In the genomic region with DNA sequence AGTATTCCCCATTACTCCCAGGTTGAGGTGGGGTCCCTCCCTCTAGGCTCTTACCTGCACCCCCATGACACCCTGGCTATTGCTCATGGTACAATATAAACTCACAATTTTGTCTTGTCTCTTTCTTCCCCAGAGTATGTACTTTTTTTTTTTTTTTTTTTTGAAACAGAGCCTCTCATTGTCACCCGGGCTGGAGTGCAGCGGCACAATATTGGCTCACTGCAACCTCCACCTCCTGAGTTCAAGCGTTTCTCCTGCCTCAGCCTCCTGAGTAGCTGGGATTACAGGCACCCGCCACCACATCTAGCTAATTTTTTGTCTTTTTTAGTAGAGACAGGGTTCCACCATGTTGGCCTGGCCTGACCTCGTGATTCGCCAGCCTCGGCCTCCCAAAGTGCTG, we compare ENCODE assay signal across 23 cellular contexts. TPM values are rescaled to one million over a fixed set of nuclear protein-coding genes. Genes with fewer than 3 reads are reported as not detected.
DNase-seq lines count a peak whose midpoint lies in the region; ATAC-seq and TF ChIP-seq lines count a peak whose summit lies in the region.
"Had no signal": no experiment of that assay in that cellular context is flagged by ENCODE, and none has a peak within 500 bp of the region (broad histone marks: within the 10 kb centered on the region; RNA-seq: fewer than 3 reads in every experiment).

No MANE protein-coding gene starts in this region.

- intact Hi-C loops in left lung (cut with DNase I), result loop anchor here in 1 of 2 donors (10.0 kb wide), 1 partner anchor 140 kb away; no protein-coding TSS in a partner anchor

- no peak overlapping the region for H3K4me3 Mint-ChIP-seq in activated T-cell treated with anti-CD3 and anti-CD28 coated beads, Interleukin-2, amount 50 U/mL, for 24 hours
- H3K4me3 Mint-ChIP-seq in activated T-cell treated with anti-CD3 and anti-CD28 coated beads, Interleukin-2, amount 50 U/mL, for 4 hours, result no peak overlapping the region
- H3K4me3 Mint-ChIP-seq in T-helper 17 cell, result peak overlapping the region; percentile 77
- H3K4me3 Mint-ChIP-seq in glutamatergic neuron (ENCODE audit: unreplicated experiment), result peak overlapping the region; percentile 2
- H3K4me3 Mint-ChIP-seq in stimulated activated naive B cell treated with anti-CD40 and anti-IgM and Interleukin-4, amounts not matched to agents 10 μg/mL and 1 μg/mL and 100 μg/mL, for 72 hours, result no peak overlapping the region

- H3K27ac Mint-ChIP-seq in activated T-cell treated with anti-CD3 and anti-CD28 coated beads, Interleukin-2, amount 50 U/mL, for 24 hours, result peak overlapping the region; percentile 31
- H3K27ac Mint-ChIP-seq in T-helper 17 cell, result peak overlapping the region; percentile 88
- H3K27ac Mint-ChIP-seq in glutamatergic neuron (ENCODE audit: unreplicated experiment), result peak overlapping the region; percentile 4
- peak overlapping the region; percentile 2 for H3K27ac Mint-ChIP-seq in stimulated activated naive B cell treated with anti-CD40 and anti-IgM and Interleukin-4, amounts not matched to agents 10 μg/mL and 1 μg/mL and 100 μg/mL, for 72 hours
- H3K27ac Mint-ChIP-seq: activated naive CD4-positive, alpha-beta T cell treated with anti-CD3 and anti-CD28 coated beads, Interleukin-2, amount 50 U/mL, for 72 hours had no signal

- no peaks in the 10 kb centered on the region for H3K27me3 ChIP-seq in left lung
- H3K27me3 ChIP-seq: esophagus squamous epithelium had no signal

- peaks cover 3% of the 10 kb centered on the region for H3K36me3 Mint-ChIP-seq in activated T-cell treated with anti-CD3 and anti-CD28 coated beads, Interleukin-2, amount 50 U/mL, for 24 hours (ENCODE audit: low read depth)
- peaks cover 8% of the 10 kb centered on the region for H3K36me3 Mint-ChIP-seq in activated T-cell treated with anti-CD3 and anti-CD28 coated beads, Interleukin-2, amount 50 U/mL, for 4 hours (ENCODE audit: insufficient read depth)
- H3K36me3 Mint-ChIP-seq in T-helper 17 cell (ENCODE audit: low read depth) (peaks cover 8% of the 10 kb centered on the region), glutamatergic neuron (ENCODE audit: unreplicated experiment) (no peaks in the 10 kb centered on the region)
- H3K36me3 Mint-ChIP-seq in stimulated activated naive B cell treated with anti-CD40 and anti-IgM and Interleukin-4, amounts not matched to agents 10 μg/mL and 1 μg/mL and 100 μg/mL, for 72 hours, result peaks cover 2 to 19% of the 10 kb centered on the region in 2 donors
- H3K36me3 Mint-ChIP-seq: activated naive CD4-positive, alpha-beta T cell treated with anti-CD3 and anti-CD28 coated beads, Interleukin-2, amount 50 U/mL, for 72 hours had no signal

- no peaks in the 10 kb centered on the region for H3K36me3 ChIP-seq in left lung
- H3K36me3 ChIP-seq: esophagus squamous epithelium, thoracic aorta had no signal

- ATAC-seq in activated T-cell treated with anti-CD3 and anti-CD28 coated beads, Interleukin-2, amount 50 U/mL, for 4 hours, result no peak
- no peak for ATAC-seq in T-helper 17 cell
- no peak for ATAC-seq in stimulated activated naive B cell treated with anti-CD40 and anti-IgM and Interleukin-4, amounts not matched to agents 10 μg/mL and 1 μg/mL and 100 μg/mL, for 72 hours (replicated peaks)
- no peak for ATAC-seq in left lung
- no peak for ATAC-seq in HG03342 (IDR thresholded peaks at IDR 0.05; ENCODE audit: unreplicated experiment)
- ATAC-seq: activated naive CD4-positive, alpha-beta T cell treated with anti-CD3 and anti-CD28 coated beads, Interleukin-2, amount 50 U/mL, for 72 hours; left ventricle myocardium superior had no signal

- peaks cover 31 to 100% of the 10 kb centered on the region in 2 donors for H3K4me1 ChIP-seq in left lung

- no peak overlapping the region for H3K27ac ChIP-seq in left lung
- H3K27ac ChIP-seq: A549, C4-2B, esophagus squamous epithelium, SK-N-MC, skin epidermis, thoracic aorta had no signal

- peaks cover 91% of the 10 kb centered on the region for H3K4me1 Mint-ChIP-seq in activated T-cell treated with anti-CD3 and anti-CD28 coated beads, Interleukin-2, amount 50 U/mL, for 24 hours (ENCODE audit: low read depth)
- peaks cover 93% of the 10 kb centered on the region for H3K4me1 Mint-ChIP-seq in activated T-cell treated with anti-CD3 and anti-CD28 coated beads, Interleukin-2, amount 50 U/mL, for 4 hours (ENCODE audit: low read depth)
- H3K4me1 Mint-ChIP-seq in T-helper 17 cell (peaks cover 83% of the 10 kb centered on the region), glutamatergic neuron (ENCODE audit: low read depth, unreplicated experiment) (peaks cover 37% of the 10 kb centered on the region)
- H3K4me1 Mint-ChIP-seq in stimulated activated naive B cell treated with anti-CD40 and anti-IgM and Interleukin-4, amounts not matched to agents 10 μg/mL and 1 μg/mL and 100 μg/mL, for 72 hours, result peaks cover 49 to 81% of the 10 kb centered on the region in 2 donors

- DNase-seq in activated T-cell treated with anti-CD3 and anti-CD28 coated beads, Interleukin-2, amount 50 U/mL, for 24 hours, result no peak
- DNase-seq in activated T-cell treated with anti-CD3 and anti-CD28 coated beads, Interleukin-2, amount 50 U/mL, for 4 hours, result no peak
- no peak for DNase-seq in T-helper 17 cell
- no peak for DNase-seq in glutamatergic neuron
- no peak for DNase-seq in stimulated activated naive B cell treated with anti-CD40 and anti-IgM and Interleukin-4, amounts not matched to agents 10 μg/mL and 1 μg/mL and 100 μg/mL, for 72 hours
- DNase-seq in NCI-H345 (lab: John Stamatoyannopoulos, UW), result no peak
- DNase-seq in left lung, result no peak
- DNase-seq: activated CD4-positive, alpha-beta T cell treated with anti-CD3 and anti-CD28 coated beads for 4 hours; dermis blood vessel endothelial cell; esophagus squamous epithelium; GOT3; left ventricle myocardium superior; NCI-H187; NCI-H446; NK-92 treated with Interleukin-12 subunit alpha and Interleukin-12 subunit beta, amount 100 ng/mL, for 24 hours; stimulated activated CD8-positive, alpha-beta memory T cell treated with anti-CD3 and anti-CD28 coated beads, Interleukin-4, amount 100 ng/mL, for 48 hours had no signal

- no peaks in the 10 kb centered on the region for H3K27me3 Mint-ChIP-seq in activated T-cell treated with anti-CD3 and anti-CD28 coated beads, Interleukin-2, amount 50 U/mL, for 24 hours
- no peaks in the 10 kb centered on the region for H3K27me3 Mint-ChIP-seq in activated T-cell treated with anti-CD3 and anti-CD28 coated beads, Interleukin-2, amount 50 U/mL, for 4 hours (ENCODE audit: low read depth)
- no peaks in the 10 kb centered on the region for H3K27me3 Mint-ChIP-seq in T-helper 17 cell
- peaks cover 6% of the 10 kb centered on the region for H3K27me3 Mint-ChIP-seq in glutamatergic neuron (ENCODE audit: unreplicated experiment)
- H3K27me3 Mint-ChIP-seq in stimulated activated naive B cell treated with anti-CD40 and anti-IgM and Interleukin-4, amounts not matched to agents 10 μg/mL and 1 μg/mL and 100 μg/mL, for 72 hours, result no peaks in the 10 kb centered on the region

- no peaks in the 10 kb centered on the region for H3K9me3 ChIP-seq in T-helper 17 cell (ENCODE audit: control insufficient read depth, low read length, poor library complexity, severe bottlenecking)
- H3K9me3 ChIP-seq in left lung, result no peaks in the 10 kb centered on the region
- H3K9me3 ChIP-seq: A549, esophagus squamous epithelium, thoracic aorta had no signal

- H3K4me3 ChIP-seq in left lung, result no peak overlapping the region
- H3K4me3 ChIP-seq: A549, esophagus squamous epithelium, SK-N-MC, skin epidermis, thoracic aorta had no signal

- no peaks in the 10 kb centered on the region for H3K9me3 Mint-ChIP-seq in activated T-cell treated with anti-CD3 and anti-CD28 coated beads, Interleukin-2, amount 50 U/mL, for 24 hours
- no peaks in the 10 kb centered on the region for H3K9me3 Mint-ChIP-seq in activated T-cell treated with anti-CD3 and anti-CD28 coated beads, Interleukin-2, amount 50 U/mL, for 4 hours
- H3K9me3 Mint-ChIP-seq in glutamatergic neuron (ENCODE audit: unreplicated experiment), result no peaks in the 10 kb centered on the region
- no peaks in the 10 kb centered on the region for H3K9me3 Mint-ChIP-seq in stimulated activated naive B cell treated with anti-CD40 and anti-IgM and Interleukin-4, amounts not matched to agents 10 μg/mL and 1 μg/mL and 100 μg/mL, for 72 hours
- H3K9me3 Mint-ChIP-seq: activated naive CD4-positive, alpha-beta T cell treated with anti-CD3 and anti-CD28 coated beads, Interleukin-2, amount 50 U/mL, for 72 hours had no signal

- TF ChIP-seq CTCF in glutamatergic neuron (IDR thresholded peaks at IDR 0.05; ENCODE audit: partially characterized antibody, unreplicated experiment) (no peak), left lung (IDR thresholded peaks at IDR 0.05) (no peak)

RNA-seq across cellular contexts. Expression of a gene that starts 8.5 kb away (rescaled TPM):
- 10 to 100 TPM; 44.1 to 58.1 (median 47.7) TPM for total RNA-seq in activated T-cell treated with anti-CD3 and anti-CD28 coated beads, Interleukin-2, amount 50 U/mL, for 4 hours
- 100 to 1,000 TPM; 142 to 187 TPM for total RNA-seq in T-helper 17 cell
- 191 TPM for total RNA-seq in glutamatergic neuron (ENCODE audit: unreplicated experiment)
- total RNA-seq in left lung, result 10 to 100 TPM; 65.9 to 67.8 TPM

Comparison
In these comparisons a context has a peak if more than half of its experiments do, and no peak if none do; other contexts are left out.
1. H3K27ac Mint-ChIP-seq: peak in every context shown above with its lines; median percentile 88 in T-helper 17 cell; 31 in activated T-cell treated with anti-CD3 and anti-CD28 coated beads, Interleukin-2, amount 50 U/mL, for 24 hours; 4 in glutamatergic neuron; 2 in stimulated activated naive B cell treated with anti-CD40 and anti-IgM and Interleukin-4, amounts not matched to agents 10 μg/mL and 1 μg/mL and 100 μg/mL, for 72 hours.
2. H3K4me3 Mint-ChIP-seq: peak in T-helper 17 cell (single experiment) and glutamatergic neuron (single experiment); none in activated T-cell treated with anti-CD3 and anti-CD28 coated beads, Interleukin-2, amount 50 U/mL, for 24 hours (single experiment), activated T-cell treated with anti-CD3 and anti-CD28 coated beads, Interleukin-2, amount 50 U/mL, for 4 hours (single experiment) and stimulated activated naive B cell treated with anti-CD40 and anti-IgM and Interleukin-4, amounts not matched to agents 10 μg/mL and 1 μg/mL and 100 μg/mL, for 72 hours (0 of 2).